Comparison of ENCODE assay signal across 14 cellular contexts in genomic region chr3:181808053-181808452, GRCh38.
"Had no signal": no experiment of that assay in that cellular context is flagged by ENCODE, and none has a peak within 500 bp of the region (broad histone marks: within the 10 kb centered on the region; RNA-seq: fewer than 3 reads in every experiment).

No MANE protein-coding gene starts in this region.

- H3K4me3 Mint-ChIP-seq: activated naive CD8-positive, alpha-beta T cell treated with anti-CD3 and anti-CD28 coated beads, Interleukin-2, amount 10 ng/mL, durations not matched to agents 7 days and 5 days; effector memory CD8-positive, alpha-beta T cell; neural crest cell had no signal

- H3K27me3 Mint-ChIP-seq: activated naive CD8-positive, alpha-beta T cell treated with anti-CD3 and anti-CD28 coated beads, Interleukin-2, amount 10 ng/mL, durations not matched to agents 7 days and 5 days; effector memory CD8-positive, alpha-beta T cell had no signal

- DNase-seq: activated CD4-positive, alpha-beta T cell treated with anti-CD3 and anti-CD28 coated beads, Interleukin-2, amount 50 U/mL, for 4 hours; activated naive CD4-positive, alpha-beta T cell; activated naive CD8-positive, alpha-beta T cell treated with anti-CD3 and anti-CD28 coated beads, Interleukin-2, amount 10 ng/mL, durations not matched to agents 7 days and 5 days; body of pancreas; dermis blood vessel endothelial cell; effector memory CD8-positive, alpha-beta T cell; left ventricle myocardium superior; retina; spleen; stimulated activated CD8-positive, alpha-beta memory T cell treated with anti-CD3 and anti-CD28 coated beads, Interleukin-4, amount 100 ng/mL, for 48 hours; stimulated activated naive CD8-positive, alpha-beta T cell treated with anti-CD3 and anti-CD28 coated beads, Interleukin-15, Interleukin-2, amounts not matched to agents 100 U/mL and 50 U/mL, for 24 hours; uterus had no signal

- H3K9me3 Mint-ChIP-seq: neural crest cell had no signal

- H3K4me1 ChIP-seq: body of pancreas, spleen, tibial nerve, uterus had no signal

- H3K36me3 Mint-ChIP-seq: activated naive CD8-positive, alpha-beta T cell treated with anti-CD3 and anti-CD28 coated beads, Interleukin-2, amount 10 ng/mL, durations not matched to agents 7 days and 5 days had no signal

- H3K4me1 Mint-ChIP-seq: activated naive CD8-positive, alpha-beta T cell treated with anti-CD3 and anti-CD28 coated beads, Interleukin-2, amount 10 ng/mL, durations not matched to agents 7 days and 5 days had no signal

- H3K27me3 ChIP-seq: body of pancreas, spleen, tibial nerve, uterus had no signal

- H3K4me3 ChIP-seq: body of pancreas, spleen, tibial nerve, uterus had no signal

- H3K36me3 ChIP-seq: spleen, tibial nerve, uterus had no signal

- H3K9me3 ChIP-seq: body of pancreas, spleen, tibial nerve, uterus had no signal

- H3K27ac ChIP-seq: body of pancreas, spleen, tibial nerve, uterus had no signal

- H3K27ac Mint-ChIP-seq: activated naive CD8-positive, alpha-beta T cell treated with anti-CD3 and anti-CD28 coated beads, Interleukin-2, amount 10 ng/mL, durations not matched to agents 7 days and 5 days; effector memory CD8-positive, alpha-beta T cell had no signal

- ATAC-seq: body of pancreas; effector memory CD8-positive, alpha-beta T cell; left ventricle myocardium superior had no signal
